13 cellular contexts compared by ENCODE assay signal in the genomic region with DNA sequence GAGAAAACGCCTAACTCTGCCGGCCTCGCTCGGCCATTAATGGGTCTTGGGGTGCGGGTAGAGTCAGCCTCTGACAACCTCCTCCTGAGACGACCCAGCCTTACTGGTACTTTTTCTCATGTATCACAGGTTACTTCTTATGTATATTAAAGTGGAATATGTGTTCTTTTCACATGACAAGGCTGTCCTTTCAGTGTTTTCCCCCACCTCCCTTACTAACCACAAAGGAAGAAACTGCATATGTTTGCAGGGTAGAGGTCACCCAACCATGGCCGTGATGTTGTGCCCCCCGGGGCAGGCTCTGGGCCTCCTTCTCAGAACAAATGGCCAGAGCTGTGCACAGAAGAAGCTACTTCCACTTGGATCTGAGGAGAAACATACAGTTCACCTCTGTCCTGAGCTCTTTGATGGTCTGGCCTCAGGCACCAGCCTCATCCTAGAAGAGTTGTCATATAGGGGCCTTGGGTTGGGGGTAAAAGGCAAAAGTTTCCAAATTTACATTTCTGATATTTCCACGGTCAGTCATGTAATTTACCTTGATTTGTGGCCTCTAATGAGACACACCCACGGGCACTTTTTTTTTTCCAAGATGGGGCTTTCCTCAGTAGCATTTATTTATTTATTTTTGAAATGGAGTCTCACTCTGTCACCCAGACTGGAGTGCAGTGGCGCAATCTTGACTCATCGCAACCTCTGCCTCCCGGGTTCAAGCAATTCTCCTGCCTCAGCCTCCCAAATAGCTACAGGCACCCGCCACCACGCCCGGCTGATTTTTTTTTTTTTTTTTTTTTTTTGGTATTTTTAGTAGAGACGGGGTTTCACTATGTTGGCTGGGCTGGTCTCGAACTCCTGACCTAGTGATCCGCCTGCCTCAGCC. TPM values are rescaled to one million over a fixed set of nuclear protein-coding genes. Genes with fewer than 3 reads are reported as not detected.
DNase-seq lines count a peak whose midpoint lies in the region; ATAC-seq and TF ChIP-seq lines count a peak whose summit lies in the region.
"Had no signal": no experiment of that assay in that cellular context is flagged by ENCODE, and none has a peak within 500 bp of the region (broad histone marks: within the 10 kb centered on the region; RNA-seq: fewer than 3 reads in every experiment).

No MANE protein-coding gene starts in this region.

- no peaks in the 10 kb centered on the region for H3K79me2 ChIP-seq in SU-DHL-6 (ENCODE audit: insufficient read depth, low read length)

- peak; percentile 29 for ATAC-seq in GM19397 (IDR thresholded peaks at IDR 0.05; ENCODE audit: unreplicated experiment)
- ATAC-seq in natural killer cell treated with Interleukin-12 subunit alpha and Interleukin-12 subunit beta and Interleukin-15 and Interleukin-18, amount 100 ng/mL, for 72 hours: no peak
- no peak for ATAC-seq in GM18909 (IDR thresholded peaks at IDR 0.05; ENCODE audit: poor library complexity, unreplicated experiment)

- peak overlapping the region; percentile 17 for H3K4me3 Mint-ChIP-seq in natural killer cell treated with Interleukin-12 subunit alpha and Interleukin-12 subunit beta and Interleukin-15 and Interleukin-18, amount 100 ng/mL, for 72 hours
- no peak overlapping the region for H3K4me3 Mint-ChIP-seq in HFFc6

- no peaks in the 10 kb centered on the region for H3K9me3 ChIP-seq in SU-DHL-6 (ENCODE audit: insufficient read depth, low read length)

- H3K4me1 Mint-ChIP-seq in natural killer cell treated with Interleukin-12 subunit alpha and Interleukin-12 subunit beta and Interleukin-15 and Interleukin-18, amount 100 ng/mL, for 72 hours (ENCODE audit: low read depth in 2 of 2): peaks cover 24 to 28% of the 10 kb centered on the region in 2 donors
- H3K4me1 Mint-ChIP-seq in HFFc6 (ENCODE audit: low read depth): peaks cover 15% of the 10 kb centered on the region

- H3K36me3 Mint-ChIP-seq in natural killer cell treated with Interleukin-12 subunit alpha and Interleukin-12 subunit beta and Interleukin-15 and Interleukin-18, amount 100 ng/mL, for 72 hours: no peaks in the 10 kb centered on the region
- no peaks in the 10 kb centered on the region for H3K36me3 Mint-ChIP-seq in HFFc6 (ENCODE audit: low read depth)

- DNase-seq in GF-D8 (lab: John Stamatoyannopoulos, UW) (peak; percentile 8), H4 (ENCODE audit: low spot score) (no peak), HFFc6 (no peak)
- DNase-seq in natural killer cell treated with Interleukin-12 subunit alpha and Interleukin-12 subunit beta and Interleukin-15 and Interleukin-18, amount 100 ng/mL, for 72 hours (ENCODE audit: low spot score): no peak
- DNase-seq: Calu3, erythroblast, IMR-90, NCI-H2029, PC-9 had no signal

- H3K27ac Mint-ChIP-seq in natural killer cell treated with Interleukin-12 subunit alpha and Interleukin-12 subunit beta and Interleukin-15 and Interleukin-18, amount 100 ng/mL, for 72 hours: no peak overlapping the region
- H3K27ac Mint-ChIP-seq in HFFc6: no peak overlapping the region

- no peak for TF ChIP-seq CTCF in SU-DHL-6 (IDR thresholded peaks at IDR 0.05; ENCODE audit: insufficient read depth, low read length, poor library complexity, severe bottlenecking)
- no peak for TF ChIP-seq CTCF in HFFc6 (IDR thresholded peaks at IDR 0.05)

- H3K27ac ChIP-seq in SU-DHL-6 (ENCODE audit: low read depth, low read length): peak overlapping the region; percentile 54
- H3K27ac ChIP-seq: cardiac muscle cell, PC-9 had no signal

- H3K9me3 Mint-ChIP-seq in natural killer cell treated with Interleukin-12 subunit alpha and Interleukin-12 subunit beta and Interleukin-15 and Interleukin-18, amount 100 ng/mL, for 72 hours: no peaks in the 10 kb centered on the region
- H3K9me3 Mint-ChIP-seq in HFFc6: no peaks in the 10 kb centered on the region

- H3K36me3 ChIP-seq in SU-DHL-6 (ENCODE audit: low read length): no peaks in the 10 kb centered on the region
- H3K36me3 ChIP-seq: cardiac muscle cell had no signal

- H2AFZ ChIP-seq in SU-DHL-6 (ENCODE audit: low read depth, low read length, severe bottlenecking): no peak overlapping the region
- H2AFZ ChIP-seq: PC-9 had no signal

- no peaks in the 10 kb centered on the region for H3K27me3 ChIP-seq in SU-DHL-6 (ENCODE audit: low read length)

- H3K9me2 ChIP-seq in SU-DHL-6 (replicated peaks; ENCODE audit: insufficient read depth, low read length): no peaks in the 10 kb centered on the region

- peaks cover 36% of the 10 kb centered on the region for H3F3A ChIP-seq in SU-DHL-6 (ENCODE audit: insufficient read depth)

- no peaks in the 10 kb centered on the region for H4K20me1 ChIP-seq in SU-DHL-6 (ENCODE audit: low read depth, low read length)

- peak overlapping the region; percentile 12; the same call in 1 of the 2 replicates for H3K9ac ChIP-seq in SU-DHL-6 (ENCODE audit: low read length)

- peaks cover 0 to 3% of the 10 kb centered on the region in 2 donors for H3K27me3 Mint-ChIP-seq in natural killer cell treated with Interleukin-12 subunit alpha and Interleukin-12 subunit beta and Interleukin-15 and Interleukin-18, amount 100 ng/mL, for 72 hours
- no peaks in the 10 kb centered on the region; the same call in 1 of the 2 replicates for H3K27me3 Mint-ChIP-seq in HFFc6 (ENCODE audit: insufficient read depth)

- H3K4me2 ChIP-seq in SU-DHL-6 (ENCODE audit: low read depth, low read length, poor library complexity, severe bottlenecking): peak overlapping the region; percentile 81
- H3K4me2 ChIP-seq: PC-9 had no signal

- no peak overlapping the region for H3K4me3 ChIP-seq in SU-DHL-6 (ENCODE audit: insufficient read depth, low read length, poor library complexity, severe bottlenecking)
- H3K4me3 ChIP-seq: cardiac muscle cell, PC-9 had no signal

RNA-seq across cellular contexts. Expression of gene SOWAHD, which starts 1.9 kb away (rescaled TPM):
- total RNA-seq in natural killer cell treated with Interleukin-12 subunit alpha and Interleukin-12 subunit beta and Interleukin-15 and Interleukin-18, amount 100 ng/mL, for 72 hours: not detected
- total RNA-seq in H4 (2014; rRNA removed; shearing (Covaris generic)): 0.10 TPM in 1 of 2 replicates, not detected in the other
- under 1 TPM in 5 of 6 experiments, not detected in 1; 0.12 to 0.29 (median 0.24) TPM for total RNA-seq in HFFc6 (2021; fragmentation: NEBNext Ultra II Directional; extraction: Animal tissue kit (Norgen Biotek cat#: 25700))
- total RNA-seq: Calu3 had no signal

RNA-seq across cellular contexts. Expression of gene RPL39, which starts 31.2 kb away (rescaled TPM):
- 1,000 to 10,000 TPM; 1,043 to 1,156 TPM for total RNA-seq in natural killer cell treated with Interleukin-12 subunit alpha and Interleukin-12 subunit beta and Interleukin-15 and Interleukin-18, amount 100 ng/mL, for 72 hours
- total RNA-seq in H4 (2014; rRNA removed; shearing (Covaris generic)): 7,124 and 8,669 TPM in 2 replicates
- total RNA-seq in HFFc6 (2021; fragmentation: NEBNext Ultra II Directional; extraction: Animal tissue kit (Norgen Biotek cat#: 25700)): 1,000 to 10,000 TPM; 1,260 to 1,533 (median 1,345) TPM
